8 cellular contexts compared by ENCODE assay signal in genomic region chr9:84139296-84140100, GRCh38.
DNase-seq lines count a peak whose midpoint lies in the region; ATAC-seq, FAIRE-seq and TF ChIP-seq lines count a peak whose summit lies in the region.

No MANE protein-coding gene starts in this region.

- H3K4me3 ChIP-seq in body of pancreas, result no peak overlapping the region

- peaks cover 0 to 25% of the 10 kb centered on the region in 2 donors for H3K27me3 ChIP-seq in body of pancreas

- 52 to 54% methylated on average over 11 of the region's 11 CpGs for WGBS in body of pancreas, 2 donors

- no peak for TF ChIP-seq POLR2A in body of pancreas (IDR thresholded peaks at IDR 0.05)

- no peak for TF ChIP-seq CTCF in body of pancreas (IDR thresholded peaks at IDR 0.05)
- no peak for TF ChIP-seq CTCF in D721Med (IDR thresholded peaks at IDR 0.05; ENCODE audit: insufficient read depth, missing control alignments)

- no peaks in the 10 kb centered on the region for H3K36me3 Mint-ChIP-seq in naive B cell

- FAIRE-seq in HTR-8/SVneo (lab: Jason Lieb, UNC) (no peak), D721Med (lab: Jason Lieb, UNC) (no peak)

- H3K4me1 Mint-ChIP-seq in naive B cell, result peaks cover 5 to 19% (median 12%) of the 10 kb centered on the region in 3 donors

- H3K4me1 ChIP-seq in body of pancreas, result peaks cover 15% of the 10 kb centered on the region

- H3K36me3 ChIP-seq in body of pancreas (replicated peaks in 1 of 2; ENCODE audit: insufficient read depth in 1 of 2, low read depth in 2 of 2), result no peaks in the 10 kb centered on the region

- H3K9me3 ChIP-seq in body of pancreas, result no peaks in the 10 kb centered on the region

- intact Hi-C loops in body of pancreas (cut with DNase I), result no loop called here

- ATAC-seq in body of pancreas, result peak; percentile 62
- no peak for ATAC-seq in naive B cell (ENCODE audit: low read depth in 2 of 2)

- peaks cover 0 to 2% (median 0%) of the 10 kb centered on the region in 7 donors for H3K9me3 Mint-ChIP-seq in naive B cell

- DNase-seq in GM03348 (ENCODE audit: low spot score) (peak; percentile 44), NCI-H187 treated with DMSO at 0.1 percent for 48 hours (lab: John Stamatoyannopoulos, UW) (peak; percentile 23), body of pancreas (peak; percentile 23 to 60 (median 51)), naive B cell (no peak), NCI-H146 treated with DMSO at 0.1 percent for 48 hours (lab: John Stamatoyannopoulos, UW; ENCODE audit: unreplicated experiment) (no peak), HTR-8/SVneo (ENCODE audit: insufficient read length, low spot score) (no peak), D721Med (ENCODE audit: insufficient read length, low spot score) (no peak), hepatic stellate cell (ENCODE audit: low spot score) (no peak)

- H3K27ac ChIP-seq in body of pancreas, result no peak overlapping the region

- no peak overlapping the region for H3K27ac Mint-ChIP-seq in naive B cell

- peak overlapping the region in 5 of 8 donors; percentile 21 to 94 (median 86) for H3K4me3 Mint-ChIP-seq in naive B cell

- H3K27me3 Mint-ChIP-seq in naive B cell, result peaks cover 54 to 62% (median 55%) of the 10 kb centered on the region in 3 donors

Comparison
In these comparisons a context has a peak if more than half of its experiments do, and no peak if none do; other contexts are left out.
1. DNase-seq: peak in GM03348 (single experiment), NCI-H187 treated with DMSO at 0.1 percent for 48 hours (single experiment) and body of pancreas (4 of 4); none in naive B cell (single experiment), NCI-H146 treated with DMSO at 0.1 percent for 48 hours (single experiment), HTR-8/SVneo (single experiment), D721Med (single experiment) and hepatic stellate cell (single experiment).